ENCODE assay signal across 22 cellular contexts in the genomic region with DNA sequence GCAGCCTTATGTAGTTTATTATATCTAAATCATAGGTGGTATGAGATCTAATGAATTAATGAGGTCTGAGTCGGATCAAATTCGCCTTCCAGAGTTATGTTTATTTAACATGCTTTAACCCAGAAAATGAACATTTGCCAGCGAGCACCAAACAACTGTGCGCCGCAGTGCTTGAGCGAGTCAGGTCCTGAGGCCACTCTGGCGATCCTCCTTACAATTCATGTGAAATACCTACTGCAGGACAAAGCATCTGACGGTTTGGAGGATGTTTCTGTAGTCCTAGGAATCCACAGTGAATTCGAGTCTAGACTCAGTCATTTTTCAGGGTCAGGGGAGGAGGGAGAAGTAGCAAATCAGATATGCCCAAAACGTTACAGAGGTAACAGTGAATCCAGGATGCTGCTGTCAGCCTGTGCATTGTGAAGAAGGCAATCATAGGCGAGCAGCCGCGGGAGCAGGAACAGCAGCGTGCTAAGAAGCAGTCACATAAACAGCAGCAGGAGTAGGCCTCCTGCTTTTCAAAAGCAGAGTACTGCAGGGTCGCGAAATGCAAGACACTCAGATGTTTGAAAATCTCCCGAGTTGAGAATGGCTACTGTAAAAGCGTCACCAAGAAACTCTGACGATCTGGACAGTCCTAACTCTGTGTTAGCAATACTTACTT.
DNase-seq lines count a peak whose midpoint lies in the region; ATAC-seq, FAIRE-seq and TF ChIP-seq lines count a peak whose summit lies in the region.
"Had no signal": no experiment of that assay in that cellular context is flagged by ENCODE, and none has a peak within 500 bp of the region (broad histone marks: within the 10 kb centered on the region; RNA-seq: fewer than 3 reads in every experiment).

No MANE protein-coding gene starts in this region.

- RAD21 ChIA-PET in GM12878 (lab: Charles Lee; ENCODE audit: unreplicated experiment): interaction anchor here (0.5 kb wide), 1 partner anchor 55 kb away, joined by 3 read pairs; no protein-coding TSS in a partner anchor

- peaks cover 23% of the 10 kb centered on the region for H3K4me1 ChIP-seq in cardiac muscle cell (ENCODE audit: low read depth)
- H3K4me1 ChIP-seq in GM12878 (ENCODE audit: control insufficient read depth, insufficient read depth, low read length): no peaks in the 10 kb centered on the region
- H3K4me1 ChIP-seq in iPS-20b (ENCODE audit: insufficient read depth, low read length): peaks cover 14% of the 10 kb centered on the region; the same call in 1 of the 2 replicates
- H3K4me1 ChIP-seq in stomach smooth muscle (ENCODE audit: control insufficient read depth, insufficient read depth, low read length): peaks cover 16% of the 10 kb centered on the region
- H3K4me1 ChIP-seq: esophagus squamous epithelium, HAP-1, Peyer's patch had no signal

- H3K36me3 Mint-ChIP-seq in activated T-helper 1 cell treated with anti-CD3 and anti-CD28 coated beads, Interleukin-12 subunit alpha, Interleukin-12 subunit beta, Interleukin-2, Interleukin-4 antibody, amounts not matched to agents 30 ng/mL and 10 ng/mL and 1 ng/mL, durations not matched to agents 14 hours and 24 hours and 36 hours (ENCODE audit: low read depth): no peaks in the 10 kb centered on the region
- H3K36me3 Mint-ChIP-seq: activated naive CD8-positive, alpha-beta T cell; immature natural killer cell had no signal

- no peaks in the 10 kb centered on the region for H3K4me1 Mint-ChIP-seq in activated T-helper 1 cell treated with anti-CD3 and anti-CD28 coated beads, Interleukin-12 subunit alpha, Interleukin-12 subunit beta, Interleukin-2, Interleukin-4 antibody, amounts not matched to agents 30 ng/mL and 10 ng/mL and 1 ng/mL, durations not matched to agents 14 hours and 24 hours and 36 hours (ENCODE audit: low read depth)
- H3K4me1 Mint-ChIP-seq: immature natural killer cell; stimulated activated naive CD8-positive, alpha-beta T cell treated with anti-CD3 and anti-CD28 coated beads, Interleukin-15, amount 100 ng/mL, for 72 hours had no signal

- H3K9me3 ChIP-seq in cardiac muscle cell (ENCODE audit: low read depth) (no peaks in the 10 kb centered on the region), GM12878 (replicated peaks; ENCODE audit: control insufficient read depth, insufficient read depth, low read length) (no peaks in the 10 kb centered on the region), iPS-20b (ENCODE audit: insufficient read depth, low read depth, low read length) (no peaks in the 10 kb centered on the region), stomach smooth muscle (ENCODE audit: control insufficient read depth in 2 of 2, low read length in 2 of 2) (no peaks in the 10 kb centered on the region)
- H3K9me3 ChIP-seq: esophagus squamous epithelium, HAP-1, ovary, Peyer's patch, SK-N-SH had no signal

- H3K36me3 ChIP-seq in cardiac muscle cell (no peaks in the 10 kb centered on the region), GM12878 (ENCODE audit: control insufficient read depth in 2 of 2, insufficient read depth in 2 of 2, low read length in 1 of 2) (no peaks in the 10 kb centered on the region), iPS-20b (ENCODE audit: insufficient read depth, low read depth, low read length) (no peaks in the 10 kb centered on the region), stomach smooth muscle (ENCODE audit: control insufficient read depth in 2 of 2, insufficient read depth in 2 of 2, low read length in 2 of 2) (no peaks in the 10 kb centered on the region)
- H3K36me3 ChIP-seq: brain microvascular endothelial cell, esophagus squamous epithelium, HAP-1, ovary, Peyer's patch had no signal

- H3K79me2 ChIP-seq in GM12878 (ENCODE audit: control insufficient read depth, insufficient read depth, low read length): no peaks in the 10 kb centered on the region

- no TSS peak for BruUV-seq in GM12878 (replicated peaks; lab: Mats Ljungman, UMichigan)

- H3K27me3 ChIP-seq in cardiac muscle cell (no peaks in the 10 kb centered on the region), GM12878 (replicated peaks in 1 of 2; ENCODE audit: control insufficient read depth in 2 of 2, insufficient read depth in 2 of 2, low read length in 1 of 2) (no peaks in the 10 kb centered on the region), iPS-20b (ENCODE audit: insufficient read depth, low read length) (no peaks in the 10 kb centered on the region), stomach smooth muscle (ENCODE audit: control insufficient read depth in 1 of 2, insufficient read depth in 2 of 2, low read length in 2 of 2) (no peaks in the 10 kb centered on the region)
- H3K27me3 ChIP-seq: brain microvascular endothelial cell, esophagus squamous epithelium, ovary, Peyer's patch had no signal

- SMC1A ChIA-PET in GM12878 (lab: Charles Lee; ENCODE audit: uncharacterized antibody, unreplicated experiment): interaction anchor here (1.5 kb wide), 1 partner anchor 52 kb away, joined by 4 read pairs; no protein-coding TSS in a partner anchor

- no peaks in the 10 kb centered on the region for H3K9me3 Mint-ChIP-seq in activated T-helper 1 cell treated with anti-CD3 and anti-CD28 coated beads, Interleukin-12 subunit alpha, Interleukin-12 subunit beta, Interleukin-2, Interleukin-4 antibody, amounts not matched to agents 30 ng/mL and 10 ng/mL and 1 ng/mL, durations not matched to agents 14 hours and 24 hours and 36 hours
- H3K9me3 Mint-ChIP-seq: immature natural killer cell; stimulated activated naive CD8-positive, alpha-beta T cell treated with anti-CD3 and anti-CD28 coated beads, Interleukin-15, amount 100 ng/mL, for 72 hours had no signal

- no peak overlapping the region for H3K27ac Mint-ChIP-seq in activated T-helper 1 cell treated with anti-CD3 and anti-CD28 coated beads, Interleukin-12 subunit alpha, Interleukin-12 subunit beta, Interleukin-2, Interleukin-4 antibody, amounts not matched to agents 30 ng/mL and 10 ng/mL and 1 ng/mL, durations not matched to agents 14 hours and 24 hours and 36 hours
- H3K27ac Mint-ChIP-seq: activated naive CD8-positive, alpha-beta T cell; immature natural killer cell; stimulated activated naive CD8-positive, alpha-beta T cell treated with anti-CD3 and anti-CD28 coated beads, Interleukin-15, amount 100 ng/mL, for 72 hours had no signal

- no peaks in the 10 kb centered on the region for H4K20me1 ChIP-seq in GM12878 (ENCODE audit: control insufficient read depth, insufficient read depth)

- POLR2A ChIA-PET in GM12878 (lab: Charles Lee): no interaction called here

- H3K4me3 ChIP-seq in cardiac muscle cell: no peak overlapping the region
- no peak overlapping the region for H3K4me3 ChIP-seq in GM12878
- H3K4me3 ChIP-seq in iPS-20b (ENCODE audit: low read length): no peak overlapping the region
- H3K4me3 ChIP-seq in stomach smooth muscle (ENCODE audit: low read length in 2 of 2): peak overlapping the region; percentile 22 to 57
- H3K4me3 ChIP-seq: HAP-1, lung, ovary, Peyer's patch had no signal

- ATAC-seq in GM12878 (peak; percentile 39; the same call in 1 of the 3 replicates), GM21526 (IDR thresholded peaks at IDR 0.05; ENCODE audit: low FRiP score, unreplicated experiment) (no peak)
- ATAC-seq: activated CD4-positive, CD25-positive, alpha-beta regulatory T cell treated with anti-CD3 and anti-CD28 coated beads, Interleukin-2, amount 50 U/mL, for 24 hours; stimulated activated naive CD8-positive, alpha-beta T cell treated with anti-CD3 and anti-CD28 coated beads, Interleukin-15, amount 100 ng/mL, for 72 hours had no signal

- in situ Hi-C loops in GM12878 (cut with MboI): no loop called here

- DNase-seq in cardiac muscle cell (ENCODE audit: low read depth in 1 of 2, low spot score in 1 of 2) (peak in 1 of 2 donors; percentile 30), cardiac septum (ENCODE audit: low spot score) (no peak), GM12878 (ENCODE audit: low read depth, low spot score) (no peak)
- no peak for DNase-seq in activated CD4-positive, CD25-positive, alpha-beta regulatory T cell treated with anti-CD3 and anti-CD28 coated beads, Interleukin-2, amount 50 U/mL, for 72 hours
- no peak for DNase-seq in activated T-helper 1 cell treated with anti-CD3 and anti-CD28 coated beads, Interleukin-12 subunit alpha, Interleukin-12 subunit beta, Interleukin-2, Interleukin-4 antibody, amounts not matched to agents 30 ng/mL and 10 ng/mL and 1 ng/mL, durations not matched to agents 14 hours and 24 hours and 36 hours (ENCODE audit: low spot score)
- DNase-seq: brain microvascular endothelial cell; esophagus squamous epithelium; immature natural killer cell; NCI-H446; ovary; Peyer's patch; SK-N-SH; stimulated activated naive CD8-positive, alpha-beta T cell treated with anti-CD3 and anti-CD28 coated beads, Interleukin-15, amount 100 ng/mL, for 72 hours had no signal

- no peak overlapping the region for H3K4me2 ChIP-seq in GM12878 (ENCODE audit: control insufficient read depth, insufficient read depth)
- H3K4me2 ChIP-seq: SK-N-SH had no signal

- FAIRE-seq in GM12878 (lab: Jason Lieb, UNC): no peak
- FAIRE-seq: A204.1 had no signal

- no peak for TF ChIP-seq POLR2A in GM12878 (IDR thresholded peaks at IDR 0.05; ENCODE audit: low read depth, low read length)

- WGBS in GM12878 (ENCODE audit: insufficient coverage, insufficient replicate concordance, low lambda C conversion rate, missing lambda C conversion rate): 43% methylated on average over 19 of the region's 19 CpGs

- CTCF ChIA-PET in GM12878 (lab: Yijun Ruan, JAX): interaction anchor here (1.4 kb wide), 1 partner anchor 52 kb away, joined by 4 read pairs; no protein-coding TSS in a partner anchor

- H3K9ac ChIP-seq in GM12878 (ENCODE audit: control insufficient read depth, insufficient read depth, low read length) (no peak overlapping the region), iPS-20b (ENCODE audit: low read depth, low read length) (peak overlapping the region; percentile 28; the same call in 1 of the 2 replicates), stomach smooth muscle (ENCODE audit: low read length in 2 of 2) (peak overlapping the region; percentile 27 to 42)
- H3K9ac ChIP-seq: SK-N-SH had no signal

- no peaks in the 10 kb centered on the region for H3K27me3 Mint-ChIP-seq in activated T-helper 1 cell treated with anti-CD3 and anti-CD28 coated beads, Interleukin-12 subunit alpha, Interleukin-12 subunit beta, Interleukin-2, Interleukin-4 antibody, amounts not matched to agents 30 ng/mL and 10 ng/mL and 1 ng/mL, durations not matched to agents 14 hours and 24 hours and 36 hours (ENCODE audit: insufficient read depth)
- H3K27me3 Mint-ChIP-seq: activated naive CD8-positive, alpha-beta T cell; stimulated activated naive CD8-positive, alpha-beta T cell treated with anti-CD3 and anti-CD28 coated beads, Interleukin-15, amount 100 ng/mL, for 72 hours had no signal

- H2AFZ ChIP-seq in GM12878 (ENCODE audit: control insufficient read depth, low read depth, low read length): no peak overlapping the region

- no peak overlapping the region for H3K4me3 Mint-ChIP-seq in activated T-helper 1 cell treated with anti-CD3 and anti-CD28 coated beads, Interleukin-12 subunit alpha, Interleukin-12 subunit beta, Interleukin-2, Interleukin-4 antibody, amounts not matched to agents 30 ng/mL and 10 ng/mL and 1 ng/mL, durations not matched to agents 14 hours and 24 hours and 36 hours
- H3K4me3 Mint-ChIP-seq: activated naive CD8-positive, alpha-beta T cell; immature natural killer cell; stimulated activated naive CD8-positive, alpha-beta T cell treated with anti-CD3 and anti-CD28 coated beads, Interleukin-15, amount 100 ng/mL, for 72 hours had no signal

- TF ChIP-seq RAD21 in GM12878 (IDR thresholded peaks at IDR 0.05; ENCODE audit: insufficient read depth, low read depth, low read length): no peak

- intact Hi-C loops in cardiac septum (cut with DNase I): no loop called here
- intact Hi-C loops in GM12878 (cut with micrococcal nuclease; ENCODE audit: unreplicated experiment): no loop called here
- intact Hi-C loops in activated T-helper 1 cell treated with anti-CD3 and anti-CD28 coated beads, Interleukin-12 subunit alpha, Interleukin-12 subunit beta, Interleukin-2, Interleukin-4 antibody, amounts not matched to agents 30 ng/mL and 10 ng/mL and 1 ng/mL, durations not matched to agents 14 hours and 24 hours and 36 hours (cut with micrococcal nuclease): no loop called here

- no peak for TF ChIP-seq EP300 in GM12878 (IDR thresholded peaks at IDR 0.05; ENCODE audit: borderline replicate concordance in 1 of 2, control insufficient read depth in 1 of 2, low read depth in 2 of 2, low read length in 2 of 2)

- no peak for TF ChIP-seq CTCF in cardiac muscle cell (IDR thresholded peaks at IDR 0.05; ENCODE audit: low read depth, low read length)
- no peak for TF ChIP-seq CTCF in GM12878 (IDR thresholded peaks at IDR 0.05 in 2 of 3, conservative IDR thresholded peaks at IDR 0.05 in 1 of 3; ENCODE audit: control insufficient read depth in 2 of 3, extremely low read depth in 1 of 3, insufficient read depth in 1 of 3, low read depth in 3 of 3, low read length in 3 of 3)

- H3K27ac ChIP-seq in cardiac muscle cell (peak overlapping the region; percentile 14), GM12878 (ENCODE audit: control insufficient read depth, insufficient read depth) (no peak overlapping the region), iPS-20b (ENCODE audit: low read length) (no peak overlapping the region), stomach smooth muscle (ENCODE audit: low read length) (no peak overlapping the region)
- H3K27ac ChIP-seq: brain microvascular endothelial cell, C4-2B, esophagus squamous epithelium, ovary, Peyer's patch had no signal

Comparison
In these comparisons a context has a peak if more than half of its experiments do, and no peak if none do; other contexts are left out.
1. H3K4me3 ChIP-seq: peak in stomach smooth muscle (2 of 2); none in cardiac muscle cell (single experiment), GM12878 (single experiment) and iPS-20b (single experiment).